Comparison of ENCODE assay signal across 10 cellular contexts in genomic region chr10:86953747-86954680, GRCh38. TPM values are rescaled to one million over a fixed set of nuclear protein-coding genes. Genes with fewer than 3 reads are reported as not detected.
DNase-seq lines count a peak whose midpoint lies in the region; ATAC-seq and TF ChIP-seq lines count a peak whose summit lies in the region.
"Had no signal": no experiment of that assay in that cellular context is flagged by ENCODE, and none has a peak within 500 bp of the region (broad histone marks: within the 10 kb centered on the region; RNA-seq: fewer than 3 reads in every experiment).

No MANE protein-coding gene starts in this region.

- ATAC-seq in heart left ventricle (peak; percentile 71 to 81 (median 80)), aorta (ENCODE audit: low FRiP score) (peak; percentile 87), GM21576 (IDR thresholded peaks at IDR 0.05; ENCODE audit: unreplicated experiment) (no peak)

- peak overlapping the region; percentile 82 for H3K9ac ChIP-seq in adipocyte (ENCODE audit: low read length)
- H3K9ac ChIP-seq in mammary epithelial cell (ENCODE audit: insufficient read depth, low read length) = no peak overlapping the region

- no peak for TF ChIP-seq CTCF in heart left ventricle (IDR thresholded peaks at IDR 0.05)
- TF ChIP-seq CTCF in neural crest cell (conservative IDR thresholded peaks at IDR 0.05) = no peak
- TF ChIP-seq CTCF in mammary epithelial cell (conservative IDR thresholded peaks at IDR 0.05 in 1 of 2, IDR thresholded peaks at IDR 0.05 in 1 of 2; ENCODE audit: extremely low read depth in 1 of 2, insufficient read depth in 1 of 2, low read depth in 1 of 2, low read length in 2 of 2) = no peak

- BruUV-seq in mammary epithelial cell (replicated peaks; lab: Mats Ljungman, UMichigan) = no TSS peak

- peaks cover 36% of the 10 kb centered on the region for H3K4me1 Mint-ChIP-seq in neural crest cell
- H3K4me1 Mint-ChIP-seq in T-helper 2 cell treated with Interferon-gamma antibody and Interleukin-4, amounts not matched to agents 5 μg/mL and 100 μg/mL, for 36 hours (ENCODE audit: low read depth) = peaks cover 5% of the 10 kb centered on the region

- H3K79me2 ChIP-seq in mammary epithelial cell (ENCODE audit: insufficient read depth, low read length) = no peaks in the 10 kb centered on the region

- H3K4me1 ChIP-seq in adipocyte (ENCODE audit: control insufficient read depth, insufficient read depth, low read length) = peaks cover 40% of the 10 kb centered on the region
- H3K4me1 ChIP-seq in heart left ventricle = peaks cover 2 to 74% (median 38%) of the 10 kb centered on the region in 12 donors
- peaks cover 0 to 5% of the 10 kb centered on the region in 2 donors for H3K4me1 ChIP-seq in aorta (ENCODE audit: control insufficient read depth in 1 of 2, insufficient read depth in 2 of 2, low read length in 2 of 2)
- H3K4me1 ChIP-seq in mammary epithelial cell (ENCODE audit: insufficient read depth, low read length) = peaks cover 24% of the 10 kb centered on the region

- H3K27ac ChIP-seq in heart left ventricle = peak overlapping the region; percentile 68 to 98 (median 90)
- H3K27ac ChIP-seq in aorta (ENCODE audit: low read depth in 1 of 2, low read length in 2 of 2) = peak overlapping the region; percentile 71 to 91
- H3K27ac ChIP-seq in mammary epithelial cell (ENCODE audit: insufficient read depth, low read depth, low read length) = no peak overlapping the region

- H3K9me3 ChIP-seq in adipocyte (ENCODE audit: control insufficient read depth, low read length) (peaks cover 4% of the 10 kb centered on the region), heart left ventricle (peaks cover 0 to 19% (median 1%) of the 10 kb centered on the region in 12 donors), aorta (ENCODE audit: control insufficient read depth, low read length) (no peaks in the 10 kb centered on the region), mammary epithelial cell (replicated peaks; ENCODE audit: insufficient read depth, low read length) (no peaks in the 10 kb centered on the region)

- TF ChIP-seq POLR2A in heart left ventricle (IDR thresholded peaks at IDR 0.05) = no peak

- H4K20me1 ChIP-seq in mammary epithelial cell (ENCODE audit: insufficient read depth, low read length) = no peaks in the 10 kb centered on the region

- dilution Hi-C loops in mammary epithelial cell (cut with HindIII; ENCODE audit: low sequenced_read_pairs) = no loop called here

- in situ Hi-C loops in mammary epithelial cell (cut with MboI; ENCODE audit: low sequenced_read_pairs in 2 of 2) = no loop called here

- peaks cover 14% of the 10 kb centered on the region for H3K9me3 Mint-ChIP-seq in neural crest cell
- peaks cover 9% of the 10 kb centered on the region for H3K9me3 Mint-ChIP-seq in T-helper 2 cell treated with Interferon-gamma antibody and Interleukin-4, amounts not matched to agents 5 μg/mL and 100 μg/mL, for 36 hours

- H3K36me3 Mint-ChIP-seq in neural crest cell (ENCODE audit: low read depth) = peaks cover 12% of the 10 kb centered on the region
- H3K36me3 Mint-ChIP-seq in T-helper 2 cell treated with Interferon-gamma antibody and Interleukin-4, amounts not matched to agents 5 μg/mL and 100 μg/mL, for 36 hours (ENCODE audit: low read depth) = peaks cover 4% of the 10 kb centered on the region

- H3K27me3 ChIP-seq in adipocyte (replicated peaks; ENCODE audit: control insufficient read depth, insufficient read depth, low read length) = no peaks in the 10 kb centered on the region
- H3K27me3 ChIP-seq in heart left ventricle = no peaks in the 10 kb centered on the region
- H3K27me3 ChIP-seq in aorta (ENCODE audit: control insufficient read depth in 1 of 2, insufficient read depth in 2 of 2, low read length in 1 of 2) = no peaks in the 10 kb centered on the region
- H3K27me3 ChIP-seq in mammary epithelial cell (ENCODE audit: insufficient read depth, low read length) = no peaks in the 10 kb centered on the region

- peak overlapping the region; percentile 71 for H3K4me3 Mint-ChIP-seq in neural crest cell
- H3K4me3 Mint-ChIP-seq in T-helper 2 cell treated with Interferon-gamma antibody and Interleukin-4, amounts not matched to agents 5 μg/mL and 100 μg/mL, for 36 hours = no peak overlapping the region

- intact Hi-C loops in heart left ventricle (cut with DNase I) (no loop called here), aorta (cut with DNase I) (no loop called here), mammary epithelial cell (cut with micrococcal nuclease) (no loop called here)

- peak overlapping the region; percentile 93 for H3K27ac Mint-ChIP-seq in neural crest cell (ENCODE audit: unreplicated experiment)
- no peak overlapping the region for H3K27ac Mint-ChIP-seq in T-helper 2 cell treated with Interferon-gamma antibody and Interleukin-4, amounts not matched to agents 5 μg/mL and 100 μg/mL, for 36 hours

- DNase-seq in adipocyte (ENCODE audit: low read depth) (peak; percentile 73), heart left ventricle (peak in 4 of 5 donors; percentile 82 to 86 (median 86)), neural crest cell (ENCODE audit: low read depth, low spot score) (peak; percentile 80), aorta (peak; percentile 89 to 91), mammary epithelial cell (no peak)
- no peak for DNase-seq in T-helper 2 cell treated with Interferon-gamma antibody and Interleukin-4, amounts not matched to agents 5 μg/mL and 100 μg/mL, for 36 hours (ENCODE audit: low spot score)
- DNase-seq: activated CD4-positive, CD25-positive, alpha-beta regulatory T cell treated with anti-CD3 and anti-CD28 coated beads, Interleukin-2, amount 50 U/mL, for 72 hours; cerebellar nuclear complex; NCI-H345 had no signal

- peak overlapping the region; percentile 63 for H3K4me3 ChIP-seq in adipocyte (ENCODE audit: low read length)
- peak overlapping the region in 11 of 12 donors; percentile 9 to 66 (median 58) for H3K4me3 ChIP-seq in heart left ventricle
- H3K4me3 ChIP-seq in aorta (ENCODE audit: low read length in 2 of 2) = no peak overlapping the region
- H3K4me3 ChIP-seq in mammary epithelial cell (replicated peaks in 1 of 3; ENCODE audit: insufficient read depth in 1 of 3, low read depth in 2 of 3, low read length in 3 of 3) = no peak overlapping the region

- CTCF ChIA-PET in mammary epithelial cell (lab: Charles Lee; ENCODE audit: low non-redundant PET) = no interaction called here

- H3K4me2 ChIP-seq in mammary epithelial cell (ENCODE audit: insufficient read depth, low read depth, low read length) = no peak overlapping the region

- WGBS in heart left ventricle, 4 donors = 37 to 57% (median 47%) methylated on average over 14 to 15 of the region's 15 CpGs
- WGBS in aorta, 2 donors = 3 to 8% methylated on average over 15 of the region's 15 CpGs
- 62% methylated on average over 13 of the region's 15 CpGs for whole genome bisulfite sequencing in mammary epithelial cell (ENCODE audit: low coverage, missing lambda C conversion rate)

- H2AFZ ChIP-seq in mammary epithelial cell (ENCODE audit: low read depth, low read length) = no peak overlapping the region

- H3K36me3 ChIP-seq in adipocyte (ENCODE audit: control insufficient read depth, insufficient read depth, low read length, severe bottlenecking) (no peaks in the 10 kb centered on the region), heart left ventricle (peaks cover 0 to 4% (median 0%) of the 10 kb centered on the region in 9 donors), aorta (ENCODE audit: control insufficient read depth in 1 of 2, insufficient read depth in 2 of 2, low read length in 1 of 2) (no peaks in the 10 kb centered on the region), mammary epithelial cell (ENCODE audit: insufficient read depth, low read length) (no peaks in the 10 kb centered on the region)

- H3K27me3 Mint-ChIP-seq in neural crest cell (ENCODE audit: low read depth) = no peaks in the 10 kb centered on the region
- H3K27me3 Mint-ChIP-seq in T-helper 2 cell treated with Interferon-gamma antibody and Interleukin-4, amounts not matched to agents 5 μg/mL and 100 μg/mL, for 36 hours (ENCODE audit: low read depth) = no peaks in the 10 kb centered on the region

RNA-seq across cellular contexts. Expression of gene MMRN2, which starts 3.4 kb away (rescaled TPM):
- 10 to 100 TPM; 22.7 to 93.0 (median 34.3) TPM for total RNA-seq in heart left ventricle
- 10 to 100 TPM; 15.8 to 30.9 TPM for polyA plus RNA-seq in heart left ventricle
- total RNA-seq in neural crest cell = 0.27 and 0.40 TPM in 2 replicates
- total RNA-seq in aorta = 10 to 100 TPM; 50.5 to 85.6 TPM
- 1 to 10 TPM in 1 of 2 donors, under 1 TPM in 1; 0.63 to 8.5 TPM for polyA plus RNA-seq in aorta
- total RNA-seq in mammary epithelial cell = 10 to 100 TPM in 1 of 2 donors, 1 to 10 TPM in 1; 8.5 to 13.7 TPM
- 11.6 TPM for polyA plus RNA-seq in mammary epithelial cell
- polyA minus RNA-seq in mammary epithelial cell = 5.4 TPM

RNA-seq across cellular contexts. Expression of gene SNCG, which starts 4.4 kb away (rescaled TPM):
- total RNA-seq in heart left ventricle (10 to 100 TPM in 8 of 9 donors, 1 to 10 TPM in 1; 8.2 to 44.7 (median 17.2) TPM), neural crest cell (7.8 and 8.2 TPM in 2 replicates), aorta (100 to 1,000 TPM in 1 of 2 donors, 10 to 100 TPM in 1; 70.0 to 123 TPM), mammary epithelial cell (10 to 100 TPM; 25.7 to 54.0 TPM)
- polyA plus RNA-seq in heart left ventricle (10 to 100 TPM; 18.5 to 36.7 TPM), aorta (100 to 1,000 TPM in 1 of 2 donors, 10 to 100 TPM in 1; 74.0 to 209 TPM), mammary epithelial cell (101 TPM)
- 31.4 TPM for polyA minus RNA-seq in mammary epithelial cell

RNA-seq across cellular contexts. Expression of gene ADIRF, which starts 14.3 kb away (rescaled TPM):
- total RNA-seq in heart left ventricle (100 to 1,000 TPM in 1 of 9 donors, 10 to 100 TPM in 8; 21.2 to 189 (median 37.9) TPM), neural crest cell (not detected in 2 replicates), aorta (100 to 1,000 TPM; 520 to 688 TPM), mammary epithelial cell (100 to 1,000 TPM in 1 of 2 donors, 10 to 100 TPM in 1; 57.0 to 247 TPM)
- polyA plus RNA-seq in heart left ventricle (100 to 1,000 TPM in 1 of 2 donors, 10 to 100 TPM in 1; 86.1 to 123 TPM), aorta (1,000 to 10,000 TPM in 1 of 2 donors, 100 to 1,000 TPM in 1; 715 to 1,837 TPM), mammary epithelial cell (517 TPM)
- 39.5 TPM for polyA minus RNA-seq in mammary epithelial cell

Comparison
In these comparisons a context has a peak if more than half of its experiments do, and no peak if none do; other contexts are left out.
1. DNase-seq: peak in adipocyte (single experiment), heart left ventricle (4 of 5), neural crest cell (single experiment) and aorta (2 of 2); none in mammary epithelial cell (single experiment) and T-helper 2 cell treated with Interferon-gamma antibody and Interleukin-4, amounts not matched to agents 5 μg/mL and 100 μg/mL, for 36 hours (single experiment).
2. H3K4me3 ChIP-seq: peak in adipocyte (single experiment) and heart left ventricle (11 of 12); none in aorta (0 of 2) and mammary epithelial cell (0 of 3).
3. RNA of gene ADIRF, which starts 14.3 kb away (total RNA-seq): 520 to 688 TPM in aorta, 57.0 to 247 TPM in mammary epithelial cell and 21.2 to 189 TPM in heart left ventricle; not detected in neural crest cell; every median in the first group is over 10 times any median in the second.